25 cellular contexts compared by ENCODE assay signal in genomic region chr3:147369671-147370123, GRCh38. TPM values are rescaled to one million over a fixed set of nuclear protein-coding genes. Genes with fewer than 3 reads are reported as not detected.
DNase-seq lines count a peak whose midpoint lies in the region; ATAC-seq, FAIRE-seq and TF ChIP-seq lines count a peak whose summit lies in the region.
"Had no signal": no experiment of that assay in that cellular context is flagged by ENCODE, and none has a peak within 500 bp of the region (broad histone marks: within the 10 kb centered on the region; RNA-seq: fewer than 3 reads in every experiment).

No MANE protein-coding gene starts in this region.

- H3K4me1 ChIP-seq in endothelial cell of umbilical vein (ENCODE audit: control insufficient read depth, extremely low read depth, insufficient read depth, low read length) (no peaks in the 10 kb centered on the region), lower lobe of right lung (no peaks in the 10 kb centered on the region)
- no peaks in the 10 kb centered on the region for H3K4me1 ChIP-seq in CD8-positive, alpha-beta memory T cell (ENCODE audit: insufficient read depth, low read length)
- H3K4me1 ChIP-seq: thyroid gland had no signal

- intact Hi-C loops in endothelial cell of umbilical vein (cut with micrococcal nuclease) (no loop called here), lower lobe of right lung (cut with DNase I) (no loop called here)

- H3K36me3 ChIP-seq in SK-N-MC (ENCODE audit: insufficient read depth, low read length) (no peaks in the 10 kb centered on the region), endothelial cell of umbilical vein (ENCODE audit: control insufficient read depth in 2 of 2, extremely low read depth in 1 of 2, insufficient read depth in 2 of 2, low read length in 2 of 2) (no peaks in the 10 kb centered on the region), lower lobe of right lung (no peaks in the 10 kb centered on the region)
- H3K36me3 ChIP-seq in CD8-positive, alpha-beta memory T cell (ENCODE audit: insufficient read depth, low read length) = no peaks in the 10 kb centered on the region
- H3K36me3 ChIP-seq: gastrocnemius medialis, thyroid gland had no signal

- H3K4me2 ChIP-seq in endothelial cell of umbilical vein (ENCODE audit: insufficient read depth, low read length) = no peak overlapping the region

- no peaks in the 10 kb centered on the region for H3K9me3 Mint-ChIP-seq in osteocyte (ENCODE audit: unreplicated experiment)
- H3K9me3 Mint-ChIP-seq in CD8-positive, alpha-beta memory T cell = peaks cover 2 to 33% (median 29%) of the 10 kb centered on the region in 5 donors

- no peak overlapping the region for H3K27ac Mint-ChIP-seq in osteocyte (ENCODE audit: unreplicated experiment)
- H3K27ac Mint-ChIP-seq in CD8-positive, alpha-beta memory T cell = no peak overlapping the region
- H3K27ac Mint-ChIP-seq: CD4-positive, alpha-beta memory T cell; naive thymus-derived CD4-positive, alpha-beta T cell; T-cell had no signal

- in situ Hi-C loops in G401 (cut with HindIII; ENCODE audit: low sequenced_read_pairs) = no loop called here

- H4K20me1 ChIP-seq in endothelial cell of umbilical vein (replicated peaks; ENCODE audit: control insufficient read depth, extremely low read depth, insufficient read depth, low read length) = no peaks in the 10 kb centered on the region

- no peak for TF ChIP-seq CTCF in endothelial cell of umbilical vein (IDR thresholded peaks at IDR 0.05; ENCODE audit: extremely low read depth in 1 of 2, insufficient read depth in 1 of 2, low read depth in 1 of 2, low read length in 2 of 2)
- no peak for TF ChIP-seq CTCF in osteocyte (IDR thresholded peaks at IDR 0.05)
- no peak for TF ChIP-seq CTCF in lower lobe of right lung (IDR thresholded peaks at IDR 0.05)

- CTCF ChIA-PET in endothelial cell of umbilical vein (lab: Charles Lee) = interaction anchor here (1.1 to 2.8 kb wide), 4 partner anchors 9 to 16 kb away, joined by 4 to 11 read pairs (median 5); no protein-coding TSS in a partner anchor
- CTCF ChIA-PET in CD8-positive, alpha-beta memory T cell (lab: Charles Lee) = no interaction called here

- H3K27ac ChIP-seq in SK-N-MC (no peak overlapping the region), endothelial cell of umbilical vein (ENCODE audit: insufficient read depth, low read depth, low read length) (no peak overlapping the region), lower lobe of right lung (no peak overlapping the region)
- H3K27ac ChIP-seq in CD8-positive, alpha-beta memory T cell (ENCODE audit: low read depth, low read length) = no peak overlapping the region
- H3K27ac ChIP-seq: gastrocnemius medialis, skin epidermis, thyroid gland had no signal

- H3K36me3 Mint-ChIP-seq in osteocyte (ENCODE audit: unreplicated experiment) = peaks cover 2% of the 10 kb centered on the region
- H3K36me3 Mint-ChIP-seq in CD8-positive, alpha-beta memory T cell = no peaks in the 10 kb centered on the region
- H3K36me3 Mint-ChIP-seq: T-cell had no signal

- peak overlapping the region; percentile 75 for H3K4me3 Mint-ChIP-seq in osteocyte (ENCODE audit: unreplicated experiment)
- H3K4me3 Mint-ChIP-seq in CD8-positive, alpha-beta memory T cell = no peak overlapping the region
- H3K4me3 Mint-ChIP-seq: CD4-positive, alpha-beta memory T cell; naive thymus-derived CD4-positive, alpha-beta T cell; T-cell had no signal

- POLR2A ChIA-PET in endothelial cell of umbilical vein (lab: Charles Lee) = no interaction called here
- POLR2A ChIA-PET in CD8-positive, alpha-beta memory T cell (lab: Charles Lee) = no interaction called here

- H3K27me3 ChIP-seq in endothelial cell of umbilical vein (ENCODE audit: control insufficient read depth in 2 of 2, insufficient read depth in 2 of 2, low read length in 2 of 2) (peaks cover 88 to 97% of the 10 kb centered on the region in 2 experiments), lower lobe of right lung (ENCODE audit: low read depth) (peaks cover 88% of the 10 kb centered on the region)
- H3K27me3 ChIP-seq in CD8-positive, alpha-beta memory T cell (ENCODE audit: insufficient read depth, low read length, poor library complexity, severe bottlenecking) = peaks cover 28% of the 10 kb centered on the region

- H3K4me3 ChIP-seq in SK-N-MC (peak overlapping the region; percentile 37), endothelial cell of umbilical vein (replicated peaks in 1 of 3; ENCODE audit: insufficient read depth in 1 of 3, low read depth in 1 of 3, low read length in 3 of 3) (no peak overlapping the region), lower lobe of right lung (no peak overlapping the region)
- no peak overlapping the region for H3K4me3 ChIP-seq in CD8-positive, alpha-beta memory T cell (ENCODE audit: low read length)
- H3K4me3 ChIP-seq: skin epidermis, thyroid gland had no signal

- H3K79me2 ChIP-seq in endothelial cell of umbilical vein (ENCODE audit: control insufficient read depth, insufficient read depth, low read length) = no peaks in the 10 kb centered on the region

- peaks cover 24% of the 10 kb centered on the region for H3K4me1 Mint-ChIP-seq in osteocyte (ENCODE audit: unreplicated experiment)
- no peaks in the 10 kb centered on the region for H3K4me1 Mint-ChIP-seq in CD8-positive, alpha-beta memory T cell
- H3K4me1 Mint-ChIP-seq: CD4-positive, alpha-beta memory T cell; T-cell had no signal

- dilution Hi-C loops in endothelial cell of umbilical vein (cut with MboI; ENCODE audit: extremely low pct_ligation_motif_present, low sequenced_read_pairs) = no loop called here

- no peak overlapping the region for H2AFZ ChIP-seq in endothelial cell of umbilical vein (ENCODE audit: low read depth, low read length)

- H3K9me3 ChIP-seq in SK-N-MC (ENCODE audit: low read depth, low read length) = no peaks in the 10 kb centered on the region
- H3K9me3 ChIP-seq in endothelial cell of umbilical vein (replicated peaks; ENCODE audit: control insufficient read depth, insufficient read depth, low read length) = no peaks in the 10 kb centered on the region
- no peaks in the 10 kb centered on the region for H3K9me3 ChIP-seq in CD8-positive, alpha-beta memory T cell (ENCODE audit: low read length)
- no peaks in the 10 kb centered on the region for H3K9me3 ChIP-seq in lower lobe of right lung
- H3K9me3 ChIP-seq: gastrocnemius medialis, thyroid gland had no signal

- BruUV-seq in endothelial cell of umbilical vein (replicated peaks; lab: Mats Ljungman, UMichigan) = no TSS peak

- H3K27me3 Mint-ChIP-seq in osteocyte (ENCODE audit: unreplicated experiment) = peaks cover 88% of the 10 kb centered on the region
- peaks cover 49 to 73% of the 10 kb centered on the region in 2 donors for H3K27me3 Mint-ChIP-seq in CD8-positive, alpha-beta memory T cell

- ATAC-seq in HG03457 (IDR thresholded peaks at IDR 0.05; ENCODE audit: unreplicated experiment) (no peak), lower lobe of right lung (no peak)
- ATAC-seq: gastrocnemius medialis; naive thymus-derived CD4-positive, alpha-beta T cell; T-cell had no signal

- no peak for TF ChIP-seq POLR2A in endothelial cell of umbilical vein (IDR thresholded peaks at IDR 0.05; ENCODE audit: low read depth, low read length)

- H3K9me1 ChIP-seq in endothelial cell of umbilical vein (replicated peaks; ENCODE audit: control insufficient read depth, extremely low read depth, insufficient read depth, low read length) = no peaks in the 10 kb centered on the region

- H3K9ac ChIP-seq in SK-N-MC (ENCODE audit: insufficient read length) (no peak overlapping the region), endothelial cell of umbilical vein (replicated peaks; ENCODE audit: extremely low read depth, insufficient read depth, low read length) (no peak overlapping the region)

- DNase-seq in G401 (ENCODE audit: low spot score) (peak; percentile 83), SK-N-MC (ENCODE audit: low read depth, low spot score) (no peak), endothelial cell of umbilical vein (ENCODE audit: low read depth, low spot score) (no peak), osteocyte (ENCODE audit: extremely low spot score, unreplicated experiment) (no peak), lower lobe of right lung (no peak)
- DNase-seq in CD8-positive, alpha-beta memory T cell = no peak
- DNase-seq: activated CD4-positive, alpha-beta T cell treated with anti-CD3 and anti-CD28 coated beads for 48 hours; CD4-positive, alpha-beta memory T cell; DMS79 treated with DMSO at 0.1 percent for 48 hours; gastrocnemius medialis; hypothalamus; kidney; naive thymus-derived CD4-positive, alpha-beta T cell; NCI-H1417; NCI-H526 treated with DMSO at 0.1 percent for 48 hours; Right ventricle myocardium superior; stimulated activated naive CD4-positive, alpha-beta T cell treated with Interleukin-2 at 50 U/mL for 16 hours; T-cell; thyroid gland had no signal

- FAIRE-seq in endothelial cell of umbilical vein (lab: Jason Lieb, UNC) = no peak
- FAIRE-seq: kidney had no signal

TF ChIP-seq in endothelial cell of umbilical vein, 7 proteins besides CTCF, POLR2A, EP300 and RAD21 (continues in another document):
- no peak for TF ChIP-seq GATA2 (IDR thresholded peaks at IDR 0.05; ENCODE audit: insufficient read depth, insufficient read length, low read depth, low read length)

RNA-seq across cellular contexts. Expression of gene ZIC4, which starts 36.6 kb away (rescaled TPM):
- not detected in 2 replicates for total RNA-seq in G401 (2014; rRNA removed; shearing (Covaris generic))
- total RNA-seq in endothelial cell of umbilical vein (not detected in 2 replicates), osteocyte (8.6 and 8.8 TPM in 2 replicates), lower lobe of right lung (not detected)
- not detected in 2 replicates for polyA plus RNA-seq in endothelial cell of umbilical vein
- polyA plus RNA-seq in endothelial cell of umbilical vein (2011; cell fraction: cytosol; rRNA removed) = not detected in 2 replicates
- not detected in 2 replicates for polyA plus RNA-seq in endothelial cell of umbilical vein (2011; cell fraction: nucleus; rRNA removed)
- polyA plus RNA-seq in endothelial cell of umbilical vein (2012) = not detected in 2 replicates
- polyA minus RNA-seq in endothelial cell of umbilical vein = not detected in 2 replicates
- not detected for polyA minus RNA-seq in endothelial cell of umbilical vein (2011; cell fraction: cytosol; rRNA and poly(A)+ RNA removed)
- not detected in 2 replicates for polyA minus RNA-seq in endothelial cell of umbilical vein (2011; cell fraction: nucleus; rRNA and poly(A)+ RNA removed)
- total RNA-seq in CD8-positive, alpha-beta memory T cell = not detected
- not detected for polyA plus RNA-seq in CD8-positive, alpha-beta memory T cell
- total RNA-seq: CD4-positive, alpha-beta memory T cell; dermis microvascular lymphatic vessel endothelial cell; kidney; naive thymus-derived CD4-positive, alpha-beta T cell; OCI-LY7; progenitor cell of endocrine pancreas; Right ventricle myocardium superior; T-cell; thyroid gland had no signal
- polyA plus RNA-seq: CD4-positive, alpha-beta memory T cell; esophagus; naive thymus-derived CD4-positive, alpha-beta T cell had no signal

RNA-seq across cellular contexts. Expression of gene ZIC1, which starts 39.5 kb away (rescaled TPM):
- total RNA-seq in G401 (2014; rRNA removed; shearing (Covaris generic)) = not detected in 2 replicates
- total RNA-seq in endothelial cell of umbilical vein (not detected in 2 replicates), osteocyte (89.9 and 96.9 TPM in 2 replicates), lower lobe of right lung (not detected)
- not detected in 2 replicates for polyA plus RNA-seq in endothelial cell of umbilical vein
- not detected in 2 replicates for polyA plus RNA-seq in endothelial cell of umbilical vein (2011; cell fraction: cytosol; rRNA removed)
- polyA plus RNA-seq in endothelial cell of umbilical vein (2011; cell fraction: nucleus; rRNA removed) = not detected in 2 replicates
- not detected in 2 replicates for polyA plus RNA-seq in endothelial cell of umbilical vein (2012)
- not detected in 2 replicates for polyA minus RNA-seq in endothelial cell of umbilical vein
- not detected for polyA minus RNA-seq in endothelial cell of umbilical vein (2011; cell fraction: cytosol; rRNA and poly(A)+ RNA removed)
- polyA minus RNA-seq in endothelial cell of umbilical vein (2011; cell fraction: nucleus; rRNA and poly(A)+ RNA removed) = not detected in 2 replicates
- not detected for total RNA-seq in CD8-positive, alpha-beta memory T cell
- polyA plus RNA-seq in CD8-positive, alpha-beta memory T cell = not detected
- total RNA-seq: CD4-positive, alpha-beta memory T cell; dermis microvascular lymphatic vessel endothelial cell; kidney; naive thymus-derived CD4-positive, alpha-beta T cell; OCI-LY7; Right ventricle myocardium superior; T-cell; thyroid gland had no signal
- polyA plus RNA-seq: CD4-positive, alpha-beta memory T cell; esophagus; naive thymus-derived CD4-positive, alpha-beta T cell had no signal

Comparison
In these comparisons a context has a peak if more than half of its experiments do, and no peak if none do; other contexts are left out.
1. RNA of gene ZIC1, which starts 39.5 kb away (total RNA-seq): 89.9 to 96.9 TPM in osteocyte; not detected in G401, not detected in endothelial cell of umbilical vein, not detected in CD8-positive, alpha-beta memory T cell and not detected in lower lobe of right lung (single experiment); every median in the first group is over 10 times any median in the second.